In genomic region chr7:77181739-77182138, GRCh38 we compare ENCODE assay signal across 29 cellular contexts. TPM values are rescaled to one million over a fixed set of nuclear protein-coding genes. Genes with fewer than 3 reads are reported as not detected.
DNase-seq lines count a peak whose midpoint lies in the region; ATAC-seq, FAIRE-seq and TF ChIP-seq lines count a peak whose summit lies in the region.
"Had no signal": no experiment of that assay in that cellular context is flagged by ENCODE, and none has a peak within 500 bp of the region (broad histone marks: within the 10 kb centered on the region; RNA-seq: fewer than 3 reads in every experiment).

No MANE protein-coding gene starts in this region.

- no peaks in the 10 kb centered on the region for H4K20me1 ChIP-seq in HepG2 (ENCODE audit: insufficient read depth, low read length)
- H4K20me1 ChIP-seq: BLaER1 treated with 17β-estradiol and CSF1 and Interleukin-3, amounts not matched to agents 10 nM and 100 nM had no signal

- intact Hi-C loops in HepG2 (cut with micrococcal nuclease; ENCODE audit: unreplicated experiment), result no loop called here
- intact Hi-C loops in right lobe of liver (cut with DNase I), result no loop called here
- intact Hi-C loops in left colon (cut with DNase I, micrococcal nuclease), result no loop called here
- intact Hi-C loops in transverse colon (cut with DNase I; ENCODE audit: low total_unique reads), result no loop called here
- intact Hi-C loops in Caco-2 (cut with micrococcal nuclease; ENCODE audit: unreplicated experiment), result no loop called here

- no peak overlapping the region for H2AFZ ChIP-seq in HepG2 (ENCODE audit: low read length)

- H3K36me3 ChIP-seq in HepG2 (replicated peaks in 1 of 2; ENCODE audit: control insufficient read depth in 1 of 2, insufficient read depth in 2 of 2, low read length in 2 of 2) (no peaks in the 10 kb centered on the region), right lobe of liver (no peaks in the 10 kb centered on the region), mucosa of rectum (ENCODE audit: control insufficient read depth in 2 of 2, insufficient read depth in 2 of 2, low read length in 2 of 2) (no peaks in the 10 kb centered on the region), transverse colon (no peaks in the 10 kb centered on the region), Caco-2 (ENCODE audit: control insufficient read depth, insufficient read depth, low read length) (no peaks in the 10 kb centered on the region)

- H3K9me3 Mint-ChIP-seq in Caco-2 (ENCODE audit: unreplicated experiment) (no peaks in the 10 kb centered on the region), WTC11 (no peaks in the 10 kb centered on the region)
- H3K9me3 Mint-ChIP-seq: CD4-positive, alpha-beta T cell; CD8-positive, alpha-beta T cell had no signal

- no peaks in the 10 kb centered on the region for H3K27me3 Mint-ChIP-seq in Caco-2 (ENCODE audit: insufficient read depth, unreplicated experiment)
- no peaks in the 10 kb centered on the region; the same call in 1 of the 2 replicates for H3K27me3 Mint-ChIP-seq in WTC11 (ENCODE audit: low read depth)
- H3K27me3 Mint-ChIP-seq: B cell; CD4-positive, alpha-beta T cell had no signal

- POLR2A ChIA-PET in HepG2 (lab: Yijun Ruan, JAX), result no interaction called here
- POLR2A ChIA-PET in Caco-2 (lab: Charles Lee), result no interaction called here
- POLR2A ChIA-PET in WTC11 (lab: Charles Lee), result no interaction called here

- H3K27ac Mint-ChIP-seq in Caco-2 (ENCODE audit: unreplicated experiment), result no peak overlapping the region
- no peak overlapping the region for H3K27ac Mint-ChIP-seq in WTC11
- H3K27ac Mint-ChIP-seq: B cell; CD4-positive, alpha-beta T cell; CD8-positive, alpha-beta T cell had no signal

- H3K9ac ChIP-seq in HepG2 (ENCODE audit: insufficient read depth, low read depth, low read length) (no peak overlapping the region), mucosa of rectum (ENCODE audit: low read depth in 1 of 2, low read length in 2 of 2) (no peak overlapping the region)
- H3K9ac ChIP-seq: BLaER1 treated with 17β-estradiol and CSF1 and Interleukin-3, amounts not matched to agents 10 nM and 100 nM had no signal

- TF ChIP-seq RAD21 in HepG2 (CRISPR knock-in tag; IDR thresholded peaks at IDR 0.05), result no peak

- ATAC-seq in HepG2 (no peak), right lobe of liver (no peak), left colon (peak; percentile 58), WTC11 (no peak)
- ATAC-seq: A549; CD8-positive, alpha-beta T cell; GM12878 had no signal

- H3K9me3 ChIP-seq in HepG2 (ENCODE audit: low read length) (no peaks in the 10 kb centered on the region), right lobe of liver (no peaks in the 10 kb centered on the region), mucosa of rectum (ENCODE audit: control insufficient read depth in 2 of 2, low read length in 2 of 2) (no peaks in the 10 kb centered on the region), transverse colon (no peaks in the 10 kb centered on the region), Caco-2 (no peaks in the 10 kb centered on the region)
- H3K9me3 ChIP-seq: A549 had no signal

- H3K4me1 Mint-ChIP-seq in Caco-2 (ENCODE audit: low read depth, unreplicated experiment) (peaks cover 6% of the 10 kb centered on the region), WTC11 (no peaks in the 10 kb centered on the region)
- H3K4me1 Mint-ChIP-seq: B cell had no signal

- H3K4me2 ChIP-seq in HepG2 (ENCODE audit: low read depth, low read length), result 0 out of 2 replicates have a peak overlapping the region, but pooled peaks have one; percentile 4
- H3K4me2 ChIP-seq: A549 had no signal

- TF ChIP-seq EP300 in HepG2 (IDR thresholded peaks at IDR 0.05; ENCODE audit: low read depth in 2 of 2, low read length in 2 of 2) (no peak; a peak in 1 of 4 replicates), HepG2 (CRISPR knock-in tag; IDR thresholded peaks at IDR 0.05; ENCODE audit: borderline replicate concordance) (no peak), transverse colon (IDR thresholded peaks at IDR 0.05; ENCODE audit: low read depth) (no peak)

- H3K4me1 ChIP-seq in HepG2 (ENCODE audit: insufficient read depth, low read length), result peaks cover 19% of the 10 kb centered on the region
- H3K4me1 ChIP-seq in right lobe of liver, result peaks cover 0 to 5% (median 0%) of the 10 kb centered on the region in 4 donors
- peaks cover 0 to 4% of the 10 kb centered on the region in 2 donors for H3K4me1 ChIP-seq in mucosa of rectum (ENCODE audit: control insufficient read depth in 2 of 2, insufficient read depth in 2 of 2, low read length in 2 of 2)
- peaks cover 0 to 35% (median 9%) of the 10 kb centered on the region in 4 donors for H3K4me1 ChIP-seq in transverse colon
- H3K4me1 ChIP-seq in Caco-2, result no peaks in the 10 kb centered on the region
- H3K4me1 ChIP-seq: A549 had no signal

- 43% methylated on average over 3 of the region's 3 CpGs for WGBS in HepG2 (ENCODE audit: low lambda C conversion rate)
- WGBS in right lobe of liver (ENCODE audit: insufficient coverage, low coverage, low lambda C conversion rate, missing lambda C conversion rate), result 62% methylated on average over 3 of the region's 3 CpGs
- WGBS in transverse colon (ENCODE audit: low coverage in 1 of 2), 2 donors, result 50 to 59% methylated on average over 3 of the region's 3 CpGs

- H3K27me3 ChIP-seq in HepG2 (ENCODE audit: control insufficient read depth in 1 of 2, insufficient read depth in 2 of 2, low read length in 2 of 2) (no peaks in the 10 kb centered on the region), right lobe of liver (no peaks in the 10 kb centered on the region), mucosa of rectum (ENCODE audit: control insufficient read depth in 2 of 2, insufficient read depth in 2 of 2, low read length in 2 of 2) (no peaks in the 10 kb centered on the region), transverse colon (no peaks in the 10 kb centered on the region), Caco-2 (replicated peaks; ENCODE audit: control insufficient read depth, insufficient read depth, low read length) (no peaks in the 10 kb centered on the region; the same call in 1 of the 2 replicates)
- H3K27me3 ChIP-seq: BLaER1 treated with 17β-estradiol and CSF1 and Interleukin-3, amounts not matched to agents 10 nM and 100 nM had no signal

- CTCF ChIA-PET in HepG2 (lab: Yijun Ruan, JAX; ENCODE audit: low intra/inter-chr PET ratio, low total read pairs) (no interaction called here), Caco-2 (lab: Charles Lee) (no interaction called here), WTC11 (lab: Charles Lee) (no interaction called here)

- no peaks in the 10 kb centered on the region for H3K79me2 ChIP-seq in HepG2 (ENCODE audit: insufficient read depth, low read length)

- no peak overlapping the region for H3K4me3 Mint-ChIP-seq in Caco-2 (ENCODE audit: unreplicated experiment)
- H3K4me3 Mint-ChIP-seq in WTC11, result no peak overlapping the region
- H3K4me3 Mint-ChIP-seq: B cell; CD4-positive, alpha-beta T cell; CD8-positive, alpha-beta T cell had no signal

- DNase-seq in HepG2 (ENCODE audit: low spot score) (peak; percentile 48), right lobe of liver (no peak), left colon (no peak), transverse colon (no peak), Caco-2 (no peak), NCI-H2107 (lab: John Stamatoyannopoulos, UW) (no peak), WTC11 (ENCODE audit: low spot score) (no peak)
- DNase-seq: AML-193; CD4-positive, alpha-beta T cell; CD8-positive, alpha-beta T cell; DMS 273 treated with DMSO at 0.1 percent for 48 hours; DMS153; DMS53; DMS79; DND-41; EL; GDM1 had no signal

- TF ChIP-seq POLR2A in HepG2 (IDR thresholded peaks at IDR 0.05; ENCODE audit: insufficient read depth in 1 of 2, low read depth in 2 of 2, low read length in 2 of 2) (no peak), right lobe of liver (IDR thresholded peaks at IDR 0.05) (no peak), transverse colon (IDR thresholded peaks at IDR 0.05) (no peak)

- TF ChIP-seq CTCF in HepG2 (CRISPR knock-in tag; IDR thresholded peaks at IDR 0.05) (no peak), right lobe of liver (IDR thresholded peaks at IDR 0.05) (no peak), transverse colon (IDR thresholded peaks at IDR 0.05) (no peak), Caco-2 (IDR thresholded peaks at IDR 0.05; ENCODE audit: insufficient read depth in 1 of 2, low read depth in 1 of 2, low read length in 1 of 2, severe bottlenecking in 1 of 2, unreplicated experiment in 1 of 2) (no peak), WTC11 (IDR thresholded peaks at IDR 0.05) (no peak)

- H3K36me3 Mint-ChIP-seq in Caco-2 (ENCODE audit: insufficient read depth, unreplicated experiment), result no peaks in the 10 kb centered on the region
- no peaks in the 10 kb centered on the region for H3K36me3 Mint-ChIP-seq in WTC11

- peak overlapping the region; percentile 2 for H3K27ac ChIP-seq in HepG2 (ENCODE audit: extremely low read length, insufficient read depth, low read length)
- H3K27ac ChIP-seq in right lobe of liver, result no peak overlapping the region
- H3K27ac ChIP-seq in mucosa of rectum (ENCODE audit: low read depth in 2 of 2, low read length in 2 of 2), result peak overlapping the region; percentile 3 to 5
- H3K27ac ChIP-seq in transverse colon, result peak overlapping the region in 3 of 4 donors; percentile 58 to 65 (median 65)
- H3K27ac ChIP-seq: 22Rv1; A549; BLaER1 treated with 17β-estradiol and CSF1 and Interleukin-3, amounts not matched to agents 10 nM and 100 nM; C4-2B had no signal

- H3K4me3 ChIP-seq in HepG2 (replicated peaks in 1 of 3; ENCODE audit: insufficient read depth in 1 of 3, low read depth in 2 of 3, low read length in 3 of 3) (no peak overlapping the region), right lobe of liver (no peak overlapping the region), mucosa of rectum (ENCODE audit: low read length in 2 of 2) (no peak overlapping the region), transverse colon (no peak overlapping the region), Caco-2 (ENCODE audit: low read depth, low read length) (no peak overlapping the region)
- H3K4me3 ChIP-seq: A549; BLaER1 treated with 17β-estradiol and CSF1 and Interleukin-3, amounts not matched to agents 10 nM and 100 nM; GM12878 had no signal

- in situ Hi-C loops in HepG2 (cut with HindIII; ENCODE audit: extremely low pct_ligation_motif_present, low pct_unique_long_range_greater_than_20kb), result no loop called here
- in situ Hi-C loops in transverse colon (cut with MboI; ENCODE audit: low pct_ligation_motif_present in 1 of 4, low pct_unique_long_range_greater_than_20kb in 1 of 4, low sequenced_read_pairs in 3 of 4), result no loop called here

- no TSS peak for BruUV-seq in HepG2 (replicated peaks; lab: Mats Ljungman, UMichigan)
- no TSS peak for BruUV-seq in Caco-2 (replicated peaks; lab: Mats Ljungman, UMichigan)

- no peak for FAIRE-seq in HepG2 (lab: Jason Lieb, UNC)
- FAIRE-seq: A549, GM12878, GM12892, GM18507 had no signal

RNA-seq across cellular contexts. Expression of gene FGL2, which starts 17.9 kb away (rescaled TPM):
- 0.08 and 0.15 TPM in 2 replicates for total RNA-seq in HepG2 (2016; rRNA removed; fragmentation: Illumina TruSeq; extraction: Trizol)
- not detected in 2 replicates for total RNA-seq in HepG2 (2016; cell fraction: cytosol; rRNA removed; fragmentation: Illumina TruSeq; extraction: Trizol; ENCODE audit: low read depth)
- 0.11 and 0.16 TPM in 2 replicates for total RNA-seq in HepG2 (2016; cell fraction: insoluble cytoplasmic fraction; rRNA removed; fragmentation: Illumina TruSeq; extraction: Trizol)
- total RNA-seq in HepG2 (2016; cell fraction: membrane; rRNA removed; fragmentation: Illumina TruSeq; extraction: Trizol), result 0.03 and 0.06 TPM in 2 replicates
- total RNA-seq in HepG2 (2016; cell fraction: nucleus; rRNA removed; fragmentation: Illumina TruSeq; extraction: Trizol), result 0.59 and 0.88 TPM in 2 replicates
- polyA plus RNA-seq in HepG2 (2011; rRNA removed), result 0.04 and 0.08 TPM in 2 replicates
- 0.01 and 0.03 TPM in 2 replicates for polyA plus RNA-seq in HepG2 (2011; cell fraction: cytosol; rRNA removed)
- 0.10 and 0.24 TPM in 2 replicates for polyA plus RNA-seq in HepG2 (2011; cell fraction: nucleus; rRNA removed)
- polyA plus RNA-seq in HepG2 (2012), result 0.13 and 0.34 TPM in 2 replicates
- not detected in 2 replicates for polyA plus RNA-seq in HepG2 (2016; cell fraction: cytosol; fragmentation: Illumina TruSeq; extraction: Trizol; ENCODE audit: low read depth)
- 0.15 TPM in 2 replicates for polyA plus RNA-seq in HepG2 (2016; cell fraction: insoluble cytoplasmic fraction; fragmentation: Illumina TruSeq; extraction: Trizol; ENCODE audit: low read depth)
- not detected in 2 replicates for polyA plus RNA-seq in HepG2 (2016; cell fraction: membrane; fragmentation: Illumina TruSeq; extraction: Trizol; ENCODE audit: low read depth)
- 0.31 and 0.48 TPM in 2 replicates for polyA plus RNA-seq in HepG2 (2016; cell fraction: nucleus; fragmentation: Illumina TruSeq; extraction: Trizol; ENCODE audit: insufficient read depth, low read depth)
- not detected in 2 replicates for polyA minus RNA-seq in HepG2 (2011; rRNA and poly(A)+ RNA removed; ENCODE audit: low replicate concordance)
- not detected in 2 replicates for polyA minus RNA-seq in HepG2 (2011; cell fraction: cytosol; rRNA and poly(A)+ RNA removed)
- polyA minus RNA-seq in HepG2 (2011; cell fraction: nucleus; rRNA and poly(A)+ RNA removed), result 0.39 and 1.1 TPM in 2 replicates
- 10 to 100 TPM in 1 of 6 experiments, 1 to 10 TPM in 5; 3.4 to 19.3 (median 7.5) TPM for total RNA-seq in right lobe of liver
- 10 to 100 TPM; 18.8 to 45.1 TPM for total RNA-seq in left colon
- 10 to 100 TPM; 23.1 to 45.2 (median 33.6) TPM for total RNA-seq in transverse colon
- not detected in 2 replicates for total RNA-seq in Caco-2 (2022)
- 0.05 TPM in 1 of 3 replicates, not detected in the others for total RNA-seq in WTC11 (2021)
- total RNA-seq: Daoy, G401 had no signal
- polyA plus RNA-seq: A549, BJ had no signal

RNA-seq across cellular contexts. Expression of gene CCDC146, which starts 59.3 kb away (rescaled TPM):
- 1.2 and 2.4 TPM in 2 replicates for total RNA-seq in HepG2 (2016; rRNA removed; fragmentation: Illumina TruSeq; extraction: Trizol)
- 3.6 and 4.8 TPM in 2 replicates for total RNA-seq in HepG2 (2016; cell fraction: cytosol; rRNA removed; fragmentation: Illumina TruSeq; extraction: Trizol; ENCODE audit: low read depth)
- 1.1 and 1.8 TPM in 2 replicates for total RNA-seq in HepG2 (2016; cell fraction: insoluble cytoplasmic fraction; rRNA removed; fragmentation: Illumina TruSeq; extraction: Trizol)
- total RNA-seq in HepG2 (2016; cell fraction: membrane; rRNA removed; fragmentation: Illumina TruSeq; extraction: Trizol), result 2.4 and 2.8 TPM in 2 replicates
- 3.0 and 3.7 TPM in 2 replicates for total RNA-seq in HepG2 (2016; cell fraction: nucleus; rRNA removed; fragmentation: Illumina TruSeq; extraction: Trizol)
- polyA plus RNA-seq in HepG2 (2011; rRNA removed), result 4.1 and 5.3 TPM in 2 replicates
- polyA plus RNA-seq in HepG2 (2011; cell fraction: cytosol; rRNA removed), result 1.2 and 2.0 TPM in 2 replicates
- 10.6 and 11.4 TPM in 2 replicates for polyA plus RNA-seq in HepG2 (2011; cell fraction: nucleus; rRNA removed)
- 3.8 and 5.8 TPM in 2 replicates for polyA plus RNA-seq in HepG2 (2012)
- 0.16 and 0.34 TPM in 2 replicates for polyA plus RNA-seq in HepG2 (2016; cell fraction: cytosol; fragmentation: Illumina TruSeq; extraction: Trizol; ENCODE audit: low read depth)
- polyA plus RNA-seq in HepG2 (2016; cell fraction: insoluble cytoplasmic fraction; fragmentation: Illumina TruSeq; extraction: Trizol; ENCODE audit: low read depth), result 1.1 and 1.4 TPM in 2 replicates
- polyA plus RNA-seq in HepG2 (2016; cell fraction: membrane; fragmentation: Illumina TruSeq; extraction: Trizol; ENCODE audit: low read depth), result 0.46 and 0.97 TPM in 2 replicates
- polyA plus RNA-seq in HepG2 (2016; cell fraction: nucleus; fragmentation: Illumina TruSeq; extraction: Trizol; ENCODE audit: insufficient read depth, low read depth), result 7.8 and 8.0 TPM in 2 replicates
- polyA minus RNA-seq in HepG2 (2011; rRNA and poly(A)+ RNA removed; ENCODE audit: low replicate concordance), result 0.98 and 2.6 TPM in 2 replicates
- 0.18 and 0.99 TPM in 2 replicates for polyA minus RNA-seq in HepG2 (2011; cell fraction: cytosol; rRNA and poly(A)+ RNA removed)
- polyA minus RNA-seq in HepG2 (2011; cell fraction: nucleus; rRNA and poly(A)+ RNA removed), result 8.2 and 11.3 TPM in 2 replicates
- total RNA-seq in right lobe of liver, result 1 to 10 TPM; 2.6 to 7.2 (median 4.0) TPM
- total RNA-seq in left colon, result 10 to 100 TPM; 11.6 to 15.7 TPM
- 10 to 100 TPM in 3 of 4 donors, 1 to 10 TPM in 1; 7.9 to 37.4 (median 26.5) TPM for total RNA-seq in transverse colon
- total RNA-seq in Caco-2 (2022), result 1.4 and 2.6 TPM in 2 replicates
- total RNA-seq in WTC11 (2021), result 0.94 to 1.3 TPM (median 1.1 TPM) in 3 replicates

Comparison
In these comparisons a context has a peak if more than half of its experiments do, and no peak if none do; other contexts are left out.
1. H3K27ac ChIP-seq: peak in HepG2 (single experiment), mucosa of rectum (2 of 2) and transverse colon (3 of 4); none in right lobe of liver (0 of 3).